8 cellular contexts compared by ENCODE assay signal in genomic region chr4:158826057-158826456, GRCh38.
A peak's percentile ranks its signal among the peaks of the same experiment; 100 is the strongest.
DNase-seq lines count a peak whose midpoint lies in the region; ATAC-seq lines count a peak whose summit lies in the region.

No MANE protein-coding gene starts in this region.

- DNase-seq in iris pigment epithelial cell (ENCODE audit: low read depth) (peak; percentile 41), SKM-1 (lab: John Stamatoyannopoulos, UW; ENCODE audit: unreplicated experiment) (no peak), LoVo (ENCODE audit: low spot score) (no peak), DMS 273 treated with DMSO at 0.1 percent for 48 hours (lab: John Stamatoyannopoulos, UW) (no peak), UCSD-AML1 (lab: John Stamatoyannopoulos, UW; ENCODE audit: unreplicated experiment) (no peak)

- peak; percentile 68 for ATAC-seq in GM18502 (IDR thresholded peaks at IDR 0.05; ENCODE audit: poor library complexity, unreplicated experiment)
- ATAC-seq in GM21529 (IDR thresholded peaks at IDR 0.05; ENCODE audit: unreplicated experiment) = peak; percentile 54
- ATAC-seq in HG03520 (IDR thresholded peaks at IDR 0.05; ENCODE audit: unreplicated experiment) = peak; percentile 51
